ENCODE assay signal across 16 cellular contexts in the genomic region with DNA sequence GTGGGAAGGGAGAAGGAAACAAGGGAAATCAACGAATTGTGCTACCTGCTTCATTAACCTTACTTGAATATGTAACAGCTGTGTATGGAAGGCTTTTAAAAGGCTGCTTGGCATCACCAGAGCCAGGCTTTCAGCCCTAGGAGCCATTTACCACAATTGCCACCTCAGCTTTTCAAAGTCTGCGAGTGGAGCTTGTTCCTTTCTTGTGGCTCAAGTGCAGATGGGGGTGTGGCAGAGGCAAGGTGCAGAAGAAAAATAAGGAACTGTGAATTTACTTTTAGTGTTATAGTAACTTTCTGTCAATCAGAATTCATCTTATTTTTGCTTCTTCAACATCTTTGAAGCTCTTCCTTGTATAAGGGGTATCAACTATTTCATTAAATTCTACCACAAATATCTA. TPM values are rescaled to one million over a fixed set of nuclear protein-coding genes. Genes with fewer than 3 reads are reported as not detected.
DNase-seq lines count a peak whose midpoint lies in the region; ATAC-seq and TF ChIP-seq lines count a peak whose summit lies in the region.
"Had no signal": no experiment of that assay in that cellular context is flagged by ENCODE, and none has a peak within 500 bp of the region (broad histone marks: within the 10 kb centered on the region; RNA-seq: fewer than 3 reads in every experiment).

No MANE protein-coding gene starts in this region.

- no peak for TF ChIP-seq CTCF in upper lobe of right lung (IDR thresholded peaks at IDR 0.05)

- H3K27me3 ChIP-seq in upper lobe of right lung = no peaks in the 10 kb centered on the region

- intact Hi-C loops in upper lobe of right lung (cut with DNase I) = no loop called here

- no peaks in the 10 kb centered on the region for H3K9me3 ChIP-seq in upper lobe of right lung

- no peak overlapping the region for H3K4me3 ChIP-seq in upper lobe of right lung

- H3K36me3 ChIP-seq in upper lobe of right lung = no peaks in the 10 kb centered on the region

- peak in 4 of 6 experiments; percentile 24 to 70 (median 62) for DNase-seq in stimulated activated naive CD4-positive, alpha-beta T cell (lab: John Stamatoyannopoulos, UW)
- no peak for DNase-seq in stimulated activated naive CD4-positive, alpha-beta T cell treated with Interleukin-2 at 50 U/mL for 16 hours (lab: John Stamatoyannopoulos, UW)
- peak; percentile 22 for DNase-seq in NCI-H2107 (lab: John Stamatoyannopoulos, UW)
- DNase-seq in activated CD4-positive, alpha-beta T cell treated with anti-CD3 and anti-CD28 coated beads, Interleukin-2, amount 50 U/mL, for 1 hour = peak; percentile 16
- DNase-seq in NCI-H345 treated with DMSO at 0.1 percent for 48 hours (lab: John Stamatoyannopoulos, UW; ENCODE audit: unreplicated experiment) = no peak
- DNase-seq in upper lobe of right lung = no peak
- DNase-seq: activated naive CD8-positive, alpha-beta T cell treated with anti-CD3 and anti-CD28 coated beads, Interleukin-2, amount 50 U/mL, for 24 hours; NK-92 treated with Interleukin-12 subunit alpha and Interleukin-12 subunit beta, amount 100 ng/mL, for 24 hours; Right ventricle myocardium superior; stimulated activated CD4-positive, alpha-beta T cell treated with anti-CD3 and anti-CD28 coated beads, Interleukin-2, amount 100 ng/mL, for 48 hours; substantia nigra had no signal

- ATAC-seq in activated CD4-positive, CD25-positive, alpha-beta regulatory T cell treated with anti-CD3 and anti-CD28 coated beads, Interleukin-2, amount 50 U/mL, for 24 hours = no peak
- ATAC-seq in upper lobe of right lung = no peak
- ATAC-seq: activated naive CD8-positive, alpha-beta T cell treated with anti-CD3 and anti-CD28 coated beads, Interleukin-2, amount 50 U/mL, for 24 hours; esophagus mucosa had no signal

- H3K27ac ChIP-seq in upper lobe of right lung = no peak overlapping the region

- H3K4me1 ChIP-seq in upper lobe of right lung = no peaks in the 10 kb centered on the region

RNA-seq across cellular contexts. Expression of gene CLCA2, which starts 17.6 kb away (rescaled TPM):
- total RNA-seq in upper lobe of right lung = not detected
- total RNA-seq: Right ventricle myocardium superior had no signal

RNA-seq across cellular contexts. Expression of gene CLCA1, which starts 27.1 kb away (rescaled TPM):
- total RNA-seq in upper lobe of right lung = not detected
- total RNA-seq: dermis microvascular lymphatic vessel endothelial cell, H4, lower leg skin, Right ventricle myocardium superior had no signal

RNA-seq across cellular contexts. Expression of gene ODF2L, which starts 45.5 kb away (rescaled TPM):
- 47.0 TPM for total RNA-seq in upper lobe of right lung

Comparison
In these comparisons a context has a peak if more than half of its experiments do, and no peak if none do; other contexts are left out.
1. DNase-seq: peak in stimulated activated naive CD4-positive, alpha-beta T cell (4 of 6), NCI-H2107 (single experiment) and activated CD4-positive, alpha-beta T cell treated with anti-CD3 and anti-CD28 coated beads, Interleukin-2, amount 50 U/mL, for 1 hour (single experiment); none in stimulated activated naive CD4-positive, alpha-beta T cell treated with Interleukin-2 at 50 U/mL for 16 hours (single experiment), NCI-H345 treated with DMSO at 0.1 percent for 48 hours (single experiment) and upper lobe of right lung (single experiment).